Comparison of ENCODE assay signal across 36 cellular contexts in the genomic region with DNA sequence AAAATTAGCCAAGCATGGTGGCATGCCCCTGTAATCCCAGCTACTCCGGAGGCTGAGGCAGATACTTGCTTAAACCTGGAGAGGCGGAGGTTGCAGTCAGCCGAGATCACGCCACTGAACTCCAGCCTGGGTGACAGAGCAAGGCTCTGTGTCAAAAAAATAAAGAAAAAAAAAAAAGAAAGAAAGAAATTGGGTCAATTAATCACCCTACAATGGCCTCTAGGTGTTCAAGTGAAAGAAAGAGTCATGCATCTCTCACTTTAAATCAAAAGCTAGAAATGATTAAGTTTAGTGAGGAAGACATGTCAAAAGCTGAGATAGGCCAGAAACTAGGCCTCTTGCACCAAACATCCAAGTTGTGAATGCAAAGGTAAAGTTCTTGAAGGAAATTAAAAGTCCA.
"Had no signal": no experiment of that assay in that cellular context is flagged by ENCODE, and none has a peak within 500 bp of the region (broad histone marks: within the 10 kb centered on the region; RNA-seq: fewer than 3 reads in every experiment).

No MANE protein-coding gene starts in this region.

- H3K36me3 Mint-ChIP-seq: activated CD4-positive, alpha-beta memory T cell treated with anti-CD3 and anti-CD28 coated beads for 36 hours; activated naive CD4-positive, alpha-beta T cell treated with anti-CD3 and anti-CD28 coated beads, Interleukin-2, amount 10 ng/mL, durations not matched to agents 7 days and 5 days; activated naive CD4-positive, alpha-beta T cell treated with anti-CD3 and anti-CD28 coated beads, Interleukin-2, amount 50 U/mL, for 24 hours; activated naive CD8-positive, alpha-beta T cell; activated naive CD8-positive, alpha-beta T cell treated with anti-CD3 and anti-CD28 coated beads, Interleukin-2, amount 10 ng/mL, durations not matched to agents 7 days and 5 days; brain had no signal

- H3K27ac Mint-ChIP-seq: activated B cell treated with CpG ODN at 0.5 μM for 24 hours; activated CD4-positive, alpha-beta memory T cell treated with anti-CD3 and anti-CD28 coated beads for 36 hours; activated CD8-positive, alpha-beta T cell treated with anti-CD3 and anti-CD28 coated beads for 36 hours; activated naive CD4-positive, alpha-beta T cell treated with anti-CD3 and anti-CD28 coated beads, Interleukin-2, amount 10 ng/mL, durations not matched to agents 7 days and 5 days; activated naive CD4-positive, alpha-beta T cell treated with anti-CD3 and anti-CD28 coated beads, Interleukin-2, amount 50 U/mL, for 24 hours; activated naive CD8-positive, alpha-beta T cell; activated naive CD8-positive, alpha-beta T cell treated with anti-CD3 and anti-CD28 coated beads, Interleukin-2, amount 10 ng/mL, durations not matched to agents 7 days and 5 days; activated naive CD8-positive, alpha-beta T cell treated with anti-CD3 and anti-CD28 coated beads, Interleukin-2, amount 50 U/mL, for 24 hours; activated T-cell treated with anti-CD3 and anti-CD28 coated beads, Interleukin-2, amount 50 U/mL, for 24 hours; activated T-helper 1 cell treated with anti-CD3 and anti-CD28 coated beads, Interleukin-12 subunit alpha, Interleukin-12 subunit beta, Interleukin-2, Interleukin-4 antibody, amounts not matched to agents 30 ng/mL and 10 ng/mL and 1 ng/mL, durations not matched to agents 14 hours and 24 hours and 36 hours; activated T-helper 2 cell treated with anti-CD3 and anti-CD28 coated beads, Interferon-gamma antibody, Interleukin-2, Interleukin-4, amounts not matched to agents 10 μg/mL and 5 μg/mL and 100 μg/mL, durations not matched to agents 14 hours and 24 hours and 36 hours; brain; T-helper 1 cell treated with Interleukin-12 subunit alpha and Interleukin-12 subunit beta and Interleukin-4 antibody, amounts not matched to agents 30 μg/mL and 1 μg/mL, for 36 hours; T-helper 2 cell treated with Interferon-gamma antibody and Interleukin-4, amounts not matched to agents 5 μg/mL and 100 μg/mL, for 36 hours had no signal

- DNase-seq: activated B cell treated with CpG ODN at 0.5 μM for 24 hours; activated CD4-positive, alpha-beta memory T cell treated with anti-CD3 and anti-CD28 coated beads for 36 hours; activated CD4-positive, alpha-beta T cell treated with anti-CD3 and anti-CD28 coated beads for 48 hours; activated CD4-positive, alpha-beta T cell treated with anti-CD3 and anti-CD28 coated beads, Interleukin-2, amount 50 U/mL, for 1 hour; activated CD4-positive, alpha-beta T cell treated with anti-CD3 and anti-CD28 coated beads, Interleukin-2, amount 50 U/mL, for 4 hours; activated CD4-positive, CD25-positive, alpha-beta regulatory T cell treated with anti-CD3 and anti-CD28 coated beads, Interleukin-2, amount 50 U/mL, for 72 hours; activated CD8-positive, alpha-beta memory T cell treated with anti-CD3 and anti-CD28 coated beads, Interleukin-2, amount 50 U/mL, for 4 hours; activated CD8-positive, alpha-beta T cell treated with anti-CD3 and anti-CD28 coated beads for 36 hours; activated effector memory CD4-positive, alpha-beta T cell treated with Interleukin-2 at 50 U/mL for 16 hours; activated gamma-delta T cell; activated naive CD4-positive, alpha-beta T cell treated with anti-CD3 and anti-CD28 coated beads, Interleukin-2, amount 10 ng/mL, durations not matched to agents 7 days and 5 days; activated naive CD4-positive, alpha-beta T cell treated with Interleukin-2 at 50 U/mL for 16 hours; activated naive CD8-positive, alpha-beta T cell treated with anti-CD3 and anti-CD28 coated beads, Interleukin-2, amount 10 ng/mL, durations not matched to agents 7 days and 5 days; activated naive CD8-positive, alpha-beta T cell treated with anti-CD3 and anti-CD28 coated beads, Interleukin-2, amount 50 U/mL, for 24 hours; activated T-cell treated with anti-CD3 and anti-CD28 coated beads for 4 hours; activated T-cell treated with anti-CD3 and anti-CD28 coated beads, Interleukin-2, amount 50 U/mL, for 24 hours; activated T-cell treated with anti-CD3 and anti-CD28 coated beads, Interleukin-2, amount 50 U/mL, for 48 hours; amygdala; anterior cingulate cortex; caudate nucleus; cerebellar nuclear complex; SW 1271; T-helper 1 cell; T-helper 2 cell; T-helper 9 cell had no signal

- H3K27ac ChIP-seq: ascending aorta, cardiac muscle cell, VCaP had no signal

- H3K4me3 Mint-ChIP-seq: activated B cell treated with CpG ODN at 0.5 μM for 24 hours; activated CD4-positive, alpha-beta memory T cell treated with anti-CD3 and anti-CD28 coated beads for 36 hours; activated CD8-positive, alpha-beta T cell treated with anti-CD3 and anti-CD28 coated beads for 36 hours; activated naive CD4-positive, alpha-beta T cell treated with anti-CD3 and anti-CD28 coated beads, Interleukin-2, amount 10 ng/mL, durations not matched to agents 7 days and 5 days; activated naive CD4-positive, alpha-beta T cell treated with anti-CD3 and anti-CD28 coated beads, Interleukin-2, amount 50 U/mL, for 24 hours; activated naive CD8-positive, alpha-beta T cell; activated naive CD8-positive, alpha-beta T cell treated with anti-CD3 and anti-CD28 coated beads, Interleukin-2, amount 10 ng/mL, durations not matched to agents 7 days and 5 days; activated naive CD8-positive, alpha-beta T cell treated with anti-CD3 and anti-CD28 coated beads, Interleukin-2, amount 50 U/mL, for 24 hours; activated T-cell treated with anti-CD3 and anti-CD28 coated beads, Interleukin-2, amount 50 U/mL, for 24 hours; activated T-helper 1 cell treated with anti-CD3 and anti-CD28 coated beads, Interleukin-12 subunit alpha, Interleukin-12 subunit beta, Interleukin-2, Interleukin-4 antibody, amounts not matched to agents 30 ng/mL and 10 ng/mL and 1 ng/mL, durations not matched to agents 14 hours and 24 hours and 36 hours; brain; central memory CD8-positive, alpha-beta T cell; T-helper 1 cell treated with Interleukin-12 subunit alpha and Interleukin-12 subunit beta and Interleukin-4 antibody, amounts not matched to agents 30 μg/mL and 1 μg/mL, for 36 hours; T-helper 2 cell treated with Interferon-gamma antibody and Interleukin-4, amounts not matched to agents 5 μg/mL and 100 μg/mL, for 36 hours had no signal

- H3K9me3 Mint-ChIP-seq: activated B cell treated with CpG ODN at 0.5 μM for 24 hours; activated CD4-positive, alpha-beta memory T cell treated with anti-CD3 and anti-CD28 coated beads for 36 hours; activated CD8-positive, alpha-beta T cell treated with anti-CD3 and anti-CD28 coated beads for 36 hours; activated naive CD4-positive, alpha-beta T cell treated with anti-CD3 and anti-CD28 coated beads, Interleukin-2, amount 10 ng/mL, durations not matched to agents 7 days and 5 days; activated naive CD4-positive, alpha-beta T cell treated with anti-CD3 and anti-CD28 coated beads, Interleukin-2, amount 50 U/mL, for 24 hours; activated naive CD8-positive, alpha-beta T cell treated with anti-CD3 and anti-CD28 coated beads, Interleukin-2, amount 10 ng/mL, durations not matched to agents 7 days and 5 days; activated naive CD8-positive, alpha-beta T cell treated with anti-CD3 and anti-CD28 coated beads, Interleukin-2, amount 50 U/mL, for 24 hours; activated T-cell treated with anti-CD3 and anti-CD28 coated beads, Interleukin-2, amount 50 U/mL, for 24 hours; activated T-helper 1 cell treated with anti-CD3 and anti-CD28 coated beads, Interleukin-12 subunit alpha, Interleukin-12 subunit beta, Interleukin-2, Interleukin-4 antibody, amounts not matched to agents 30 ng/mL and 10 ng/mL and 1 ng/mL, durations not matched to agents 14 hours and 24 hours and 36 hours; activated T-helper 2 cell treated with anti-CD3 and anti-CD28 coated beads, Interferon-gamma antibody, Interleukin-2, Interleukin-4, amounts not matched to agents 10 μg/mL and 5 μg/mL and 100 μg/mL, durations not matched to agents 14 hours and 24 hours and 36 hours; central memory CD8-positive, alpha-beta T cell; T-helper 1 cell treated with Interleukin-12 subunit alpha and Interleukin-12 subunit beta and Interleukin-4 antibody, amounts not matched to agents 30 μg/mL and 1 μg/mL, for 36 hours; T-helper 2 cell treated with Interferon-gamma antibody and Interleukin-4, amounts not matched to agents 5 μg/mL and 100 μg/mL, for 36 hours had no signal

- ATAC-seq: activated CD8-positive, alpha-beta T cell treated with anti-CD3 and anti-CD28 coated beads for 36 hours; activated naive CD8-positive, alpha-beta T cell treated with anti-CD3 and anti-CD28 coated beads, Interleukin-2, amount 50 U/mL, for 24 hours had no signal

- H3K4me1 Mint-ChIP-seq: activated B cell treated with CpG ODN at 0.5 μM for 24 hours; activated naive CD4-positive, alpha-beta T cell treated with anti-CD3 and anti-CD28 coated beads, Interleukin-2, amount 10 ng/mL, durations not matched to agents 7 days and 5 days; activated naive CD4-positive, alpha-beta T cell treated with anti-CD3 and anti-CD28 coated beads, Interleukin-2, amount 50 U/mL, for 24 hours; activated naive CD8-positive, alpha-beta T cell treated with anti-CD3 and anti-CD28 coated beads, Interleukin-2, amount 10 ng/mL, durations not matched to agents 7 days and 5 days; activated naive CD8-positive, alpha-beta T cell treated with anti-CD3 and anti-CD28 coated beads, Interleukin-2, amount 50 U/mL, for 24 hours; brain; central memory CD8-positive, alpha-beta T cell had no signal

- H3K27me3 Mint-ChIP-seq: activated B cell treated with CpG ODN at 0.5 μM for 24 hours; activated CD8-positive, alpha-beta T cell treated with anti-CD3 and anti-CD28 coated beads for 36 hours; activated naive CD4-positive, alpha-beta T cell treated with anti-CD3 and anti-CD28 coated beads, Interleukin-2, amount 10 ng/mL, durations not matched to agents 7 days and 5 days; activated naive CD4-positive, alpha-beta T cell treated with anti-CD3 and anti-CD28 coated beads, Interleukin-2, amount 50 U/mL, for 24 hours; activated naive CD8-positive, alpha-beta T cell; activated naive CD8-positive, alpha-beta T cell treated with anti-CD3 and anti-CD28 coated beads, Interleukin-2, amount 10 ng/mL, durations not matched to agents 7 days and 5 days; activated naive CD8-positive, alpha-beta T cell treated with anti-CD3 and anti-CD28 coated beads, Interleukin-2, amount 50 U/mL, for 24 hours; activated T-cell treated with anti-CD3 and anti-CD28 coated beads, Interleukin-2, amount 50 U/mL, for 24 hours; brain; central memory CD8-positive, alpha-beta T cell had no signal
